Comparison of ENCODE assay signal across 19 cellular contexts in genomic region chr7:115728518-115728917, GRCh38.
A peak's percentile ranks its signal among the peaks of the same experiment; 100 is the strongest.
DNase-seq lines count a peak whose midpoint lies in the region; ATAC-seq lines count a peak whose summit lies in the region.
"Had no signal": no experiment of that assay in that cellular context is flagged by ENCODE, and none has a peak within 500 bp of the region (broad histone marks: within the 10 kb centered on the region; RNA-seq: fewer than 3 reads in every experiment).

No MANE protein-coding gene starts in this region.

- DNase-seq in DMS53 (lab: John Stamatoyannopoulos, UW): peak; percentile 13
- DNase-seq in DMS53 treated with DMSO at 0.1 percent for 48 hours (lab: John Stamatoyannopoulos, UW; ENCODE audit: unreplicated experiment): no peak
- peak; percentile 98 for DNase-seq in NCI-H187 treated with DMSO at 0.1 percent for 48 hours (lab: John Stamatoyannopoulos, UW)
- DNase-seq in NCI-H82 (lab: John Stamatoyannopoulos, UW): peak; percentile 93
- DNase-seq in retina: peak; percentile 54
- DNase-seq in midbrain (lab: John Stamatoyannopoulos, UW): no peak
- DNase-seq in Ammon's horn (ENCODE audit: low spot score): no peak
- DNase-seq: 8988T; DMS 273 treated with DMSO at 0.1 percent for 48 hours; Kasumi-1; MM.1S; NCI-H1105 treated with DMSO at 0.1 percent for 48 hours; NCI-H2029 treated with DMSO at 0.1 percent for 48 hours; NCI-H226; NK-92 treated with Interleukin-12 subunit alpha and Interleukin-12 subunit beta, amount 100 ng/mL, for 24 hours; SHP77; SK-N-SH; T-helper 1 cell had no signal

- ATAC-seq in HG02610 (IDR thresholded peaks at IDR 0.05; ENCODE audit: unreplicated experiment): no peak

Comparison
In these comparisons a context has a peak if more than half of its experiments do, and no peak if none do; other contexts are left out.
1. DNase-seq: peak in DMS53 (single experiment), NCI-H187 treated with DMSO at 0.1 percent for 48 hours (single experiment), NCI-H82 (single experiment) and retina (single experiment); none in DMS53 treated with DMSO at 0.1 percent for 48 hours (single experiment), midbrain (single experiment) and Ammon's horn (single experiment).